In genomic region chr2:227464356-227464755, GRCh38 we compare ENCODE assay signal across 1 cellular context.
TF ChIP-seq lines count a peak whose summit lies in the region.

No MANE protein-coding gene starts in this region.

TF ChIP-seq in H1, 55 proteins besides CTCF, POLR2A, EP300 and RAD21:
- TF ChIP-seq YY1 (IDR thresholded peaks at IDR 0.05; ENCODE audit: low read depth, low read length): no peak
- no peak for TF ChIP-seq CHD7 (IDR thresholded peaks at IDR 0.05; ENCODE audit: insufficient replicate concordance, low read length)
- TF ChIP-seq SIX5 (IDR thresholded peaks at IDR 0.05; ENCODE audit: low read depth, low read length): no peak
- no peak for TF ChIP-seq RNF2 (IDR thresholded peaks at IDR 0.05; ENCODE audit: borderline replicate concordance, low read depth, low read length, missing control alignments, poor library complexity, severe bottlenecking)
- no peak for TF ChIP-seq USF2 (IDR thresholded peaks at IDR 0.05; ENCODE audit: low read length)
- no peak for TF ChIP-seq POLR2AphosphoS5 (IDR thresholded peaks at IDR 0.05; ENCODE audit: low read depth, low read length)
- TF ChIP-seq EZH2 (IDR thresholded peaks at IDR 0.05; ENCODE audit: low read depth, low read length, severe bottlenecking): no peak
- TF ChIP-seq KDM5A (IDR thresholded peaks at IDR 0.05; ENCODE audit: low read length): no peak
- TF ChIP-seq SP1 (IDR thresholded peaks at IDR 0.05; ENCODE audit: low read depth, low read length): no peak
- TF ChIP-seq PHF8 (conservative IDR thresholded peaks at IDR 0.05; ENCODE audit: low read depth, low read length): no peak
- no peak for TF ChIP-seq RBBP5 (IDR thresholded peaks at IDR 0.05; ENCODE audit: borderline replicate concordance, low read depth, low read length)
- TF ChIP-seq EGR1 (IDR thresholded peaks at IDR 0.05; ENCODE audit: borderline replicate concordance, low read depth, low read length): no peak
- no peak for TF ChIP-seq SIN3A (conservative IDR thresholded peaks at IDR 0.05 in 1 of 2, IDR thresholded peaks at IDR 0.05 in 1 of 2; ENCODE audit: low read depth in 1 of 2, low read length in 2 of 2)
- TF ChIP-seq SAP30 (IDR thresholded peaks at IDR 0.05; ENCODE audit: insufficient read depth, insufficient replicate concordance, low read length): no peak
